Comparison of ENCODE assay signal across 8 cellular contexts in the genomic region with DNA sequence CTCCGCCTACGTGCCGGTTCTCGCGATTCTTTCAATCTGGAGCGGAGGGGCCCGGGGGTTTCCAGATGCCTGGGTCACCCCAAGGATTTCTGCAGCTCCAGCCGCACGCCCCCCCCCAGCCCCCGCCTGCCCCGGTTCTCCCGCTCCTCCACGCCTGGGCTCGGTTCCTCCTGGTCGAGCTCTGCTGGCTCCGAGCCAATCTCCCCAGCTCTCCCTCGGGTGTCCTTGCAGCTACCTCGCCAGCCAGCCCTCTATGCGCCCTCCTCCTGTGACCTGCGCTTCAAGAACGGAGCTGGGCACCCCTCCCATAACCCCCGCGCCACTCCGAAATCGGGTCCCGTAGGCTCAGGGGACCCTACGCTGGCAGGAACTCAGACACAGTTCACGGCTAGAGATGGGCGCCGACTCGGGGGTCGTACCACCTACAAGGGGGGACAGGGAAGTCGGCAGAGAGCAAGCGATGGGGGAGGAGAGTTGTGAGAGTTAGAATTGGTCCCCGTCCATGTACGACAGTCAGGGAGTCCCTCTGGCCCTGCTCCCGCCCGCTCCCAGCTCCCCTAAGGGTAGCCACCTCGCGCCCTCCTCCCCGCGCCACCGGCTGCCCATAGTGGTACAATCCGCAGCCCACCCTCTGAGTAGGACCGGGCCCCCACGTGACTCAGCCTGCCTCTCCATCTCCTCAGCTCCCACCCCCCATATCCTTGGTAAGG. TPM values are rescaled to one million over a fixed set of nuclear protein-coding genes. Genes with fewer than 3 reads are reported as not detected.
DNase-seq lines count a peak whose midpoint lies in the region; ATAC-seq, FAIRE-seq and TF ChIP-seq lines count a peak whose summit lies in the region.

No MANE protein-coding gene starts in this region.

- intact Hi-C loops in pancreas (cut with DNase I), result loop anchor here in 2 of 3 donors (5.0 kb wide), 1 partner anchor 37 kb away; the partner anchor contains the start of gene ZBTB4 (in 2 of the 2)

- H3K27ac Mint-ChIP-seq in activated CD8-positive, alpha-beta memory T cell treated with anti-CD3 and anti-CD28 coated beads, Interleukin-2, amount 10 ng/mL, durations not matched to agents 7 days and 5 days, result peak overlapping the region; percentile 43

- H3K36me3 ChIP-seq in pancreas, result no peaks in the 10 kb centered on the region

- H3K4me1 Mint-ChIP-seq in activated CD8-positive, alpha-beta memory T cell treated with anti-CD3 and anti-CD28 coated beads, Interleukin-2, amount 10 ng/mL, durations not matched to agents 7 days and 5 days, result peaks cover 49% of the 10 kb centered on the region

- CTCF ChIA-PET in activated CD8-positive, alpha-beta memory T cell treated with anti-CD3 and anti-CD28 coated beads, Interleukin-2, amount 10 ng/mL, durations not matched to agents 7 days and 5 days (lab: Charles Lee), result interaction anchor here (0.8 to 2.7 kb wide), 12 partner anchors 15 to 246 kb away, joined by 3 to 12 read pairs (median 4); partner anchors contain the start of genes PLSCR3, SENP3 and TP53

- no peak for FAIRE-seq in pancreas (lab: Jason Lieb, UNC)

- H3K4me3 ChIP-seq in fibroblast of villous mesenchyme (ENCODE audit: low read depth, low read length) (peak overlapping the region; percentile 60), pancreas (peak overlapping the region; percentile 2 to 45 (median 26))

- TF ChIP-seq CTCF in fibroblast of villous mesenchyme (IDR thresholded peaks at IDR 0.05; ENCODE audit: insufficient read depth, low read depth, low read length), result no peak
- TF ChIP-seq CTCF in pancreas (IDR thresholded peaks at IDR 0.05), result no peak

- 10% methylated on average over 43 to 46 of the region's 46 CpGs for WGBS in pancreas, 2 donors

- no peak for ATAC-seq in activated CD8-positive, alpha-beta memory T cell treated with anti-CD3 and anti-CD28 coated beads, Interleukin-2, amount 10 ng/mL, durations not matched to agents 7 days and 5 days
- ATAC-seq in pancreas (no peak), HG03378 (IDR thresholded peaks at IDR 0.05; ENCODE audit: unreplicated experiment) (no peak)

- no peaks in the 10 kb centered on the region for H3K9me3 Mint-ChIP-seq in activated CD8-positive, alpha-beta memory T cell treated with anti-CD3 and anti-CD28 coated beads, Interleukin-2, amount 10 ng/mL, durations not matched to agents 7 days and 5 days (ENCODE audit: low read depth)

- peak; percentile 38 for DNase-seq in DMS53 treated with DMSO at 0.1 percent for 48 hours (lab: John Stamatoyannopoulos, UW; ENCODE audit: unreplicated experiment)
- DNase-seq in NCI-H1092 treated with DMSO at 0.1 percent for 48 hours (lab: John Stamatoyannopoulos, UW), result peak; percentile 65
- peak; percentile 69 for DNase-seq in activated CD8-positive, alpha-beta memory T cell treated with anti-CD3 and anti-CD28 coated beads, Interleukin-2, amount 10 ng/mL, durations not matched to agents 7 days and 5 days
- peak; percentile 47 for DNase-seq in fibroblast of villous mesenchyme (ENCODE audit: low read depth)
- DNase-seq in pancreas, result peak; percentile 49 to 92 (median 75)
- no peak for DNase-seq in putamen (ENCODE audit: low spot score)
- DNase-seq in HuH-7 (ENCODE audit: low spot score), result no peak

- peak overlapping the region; percentile 78 for H3K4me3 Mint-ChIP-seq in activated CD8-positive, alpha-beta memory T cell treated with anti-CD3 and anti-CD28 coated beads, Interleukin-2, amount 10 ng/mL, durations not matched to agents 7 days and 5 days

- peaks cover 47% of the 10 kb centered on the region for H3K27me3 Mint-ChIP-seq in activated CD8-positive, alpha-beta memory T cell treated with anti-CD3 and anti-CD28 coated beads, Interleukin-2, amount 10 ng/mL, durations not matched to agents 7 days and 5 days

- no peaks in the 10 kb centered on the region for H3K27me3 ChIP-seq in pancreas

- H3K27ac ChIP-seq in pancreas, result no peak overlapping the region

- H3K4me1 ChIP-seq in pancreas, result peaks cover 5 to 18% (median 11%) of the 10 kb centered on the region in 3 donors

- no peaks in the 10 kb centered on the region for H3K9me3 ChIP-seq in pancreas

- peaks cover 11% of the 10 kb centered on the region for H3K36me3 Mint-ChIP-seq in activated CD8-positive, alpha-beta memory T cell treated with anti-CD3 and anti-CD28 coated beads, Interleukin-2, amount 10 ng/mL, durations not matched to agents 7 days and 5 days

RNA-seq across cellular contexts. Expression of gene FGF11, which starts 1.0 kb away (rescaled TPM):
- total RNA-seq in activated CD8-positive, alpha-beta memory T cell treated with anti-CD3 and anti-CD28 coated beads, Interleukin-2, amount 10 ng/mL, durations not matched to agents 7 days and 5 days, result 1 to 10 TPM; 3.6 to 4.1 TPM
- total RNA-seq in fibroblast of villous mesenchyme (0.32 and 3.9 TPM in 2 replicates), pancreas (1 to 10 TPM in 1 of 6 donors, under 1 TPM in 5; 0.09 to 1.1 (median 0.31) TPM)
- under 1 TPM; 0.61 to 0.65 TPM for polyA plus RNA-seq in pancreas

RNA-seq across cellular contexts. Expression of gene CHRNB1, which starts 4.6 kb away (rescaled TPM):
- 10 to 100 TPM; 10.4 to 13.1 TPM for total RNA-seq in activated CD8-positive, alpha-beta memory T cell treated with anti-CD3 and anti-CD28 coated beads, Interleukin-2, amount 10 ng/mL, durations not matched to agents 7 days and 5 days
- total RNA-seq in fibroblast of villous mesenchyme (6.1 and 6.9 TPM in 2 replicates), pancreas (10 to 100 TPM in 2 of 6 donors, 1 to 10 TPM in 4; 7.5 to 15.0 (median 8.7) TPM)
- 10 to 100 TPM in 1 of 2 donors, 1 to 10 TPM in 1; 9.7 to 11.1 TPM for polyA plus RNA-seq in pancreas

RNA-seq across cellular contexts. Expression of gene TMEM102, which starts 5.0 kb away (rescaled TPM):
- 10 to 100 TPM; 13.9 to 16.7 TPM for total RNA-seq in activated CD8-positive, alpha-beta memory T cell treated with anti-CD3 and anti-CD28 coated beads, Interleukin-2, amount 10 ng/mL, durations not matched to agents 7 days and 5 days
- 2.6 and 3.0 TPM in 2 replicates for total RNA-seq in fibroblast of villous mesenchyme
- total RNA-seq in pancreas, result 1 to 10 TPM; 2.4 to 7.8 (median 3.6) TPM
- polyA plus RNA-seq in pancreas, result 1 to 10 TPM; 2.2 to 2.9 TPM

RNA-seq across cellular contexts. Expression of gene SPEM3, which starts 11.6 kb away (rescaled TPM):
- not detected for total RNA-seq in activated CD8-positive, alpha-beta memory T cell treated with anti-CD3 and anti-CD28 coated beads, Interleukin-2, amount 10 ng/mL, durations not matched to agents 7 days and 5 days
- total RNA-seq in fibroblast of villous mesenchyme (not detected in 2 replicates), pancreas (not detected)
- not detected for polyA plus RNA-seq in pancreas

RNA-seq across cellular contexts. Expression of gene SPEM2, which starts 14.9 kb away (rescaled TPM):
- not detected for total RNA-seq in activated CD8-positive, alpha-beta memory T cell treated with anti-CD3 and anti-CD28 coated beads, Interleukin-2, amount 10 ng/mL, durations not matched to agents 7 days and 5 days
- total RNA-seq in fibroblast of villous mesenchyme, result not detected in 2 replicates
- total RNA-seq in pancreas, result not detected
- polyA plus RNA-seq in pancreas, result not detected

Comparison
In these comparisons a context has a peak if more than half of its experiments do, and no peak if none do; other contexts are left out.
1. DNase-seq: peak in DMS53 treated with DMSO at 0.1 percent for 48 hours (single experiment), NCI-H1092 treated with DMSO at 0.1 percent for 48 hours (single experiment), activated CD8-positive, alpha-beta memory T cell treated with anti-CD3 and anti-CD28 coated beads, Interleukin-2, amount 10 ng/mL, durations not matched to agents 7 days and 5 days (single experiment), fibroblast of villous mesenchyme (single experiment) and pancreas (6 of 6); none in putamen (single experiment) and HuH-7 (single experiment).